In genomic region chr9:98186236-98186635, GRCh38 we compare ENCODE assay signal across 16 cellular contexts. TPM values are rescaled to one million over a fixed set of nuclear protein-coding genes. Genes with fewer than 3 reads are reported as not detected.
A peak's percentile ranks its signal among the peaks of the same experiment; 100 is the strongest.
DNase-seq lines count a peak whose midpoint lies in the region; ATAC-seq, FAIRE-seq and TF ChIP-seq lines count a peak whose summit lies in the region.
"Had no signal": no experiment of that assay in that cellular context is flagged by ENCODE, and none has a peak within 500 bp of the region (broad histone marks: within the 10 kb centered on the region; RNA-seq: fewer than 3 reads in every experiment).

No MANE protein-coding gene starts in this region.

- H3K27ac ChIP-seq in HepG2 (ENCODE audit: extremely low read length, insufficient read depth, low read length): no peak overlapping the region
- H3K27ac ChIP-seq in right lobe of liver: no peak overlapping the region
- no peak overlapping the region for H3K27ac ChIP-seq in K562 (ENCODE audit: extremely low read depth, low read depth, low read length)
- H3K27ac ChIP-seq in neutrophil: peak overlapping the region; percentile 88
- H3K27ac ChIP-seq: 22Rv1, A549, GM23248, KMS-11 had no signal

- H3K36me3 ChIP-seq in HepG2 (replicated peaks in 1 of 2; ENCODE audit: control insufficient read depth in 1 of 2, insufficient read depth in 2 of 2, low read length in 2 of 2) (peaks cover 0 to 1% of the 10 kb centered on the region in 2 experiments; a peak in 1 of 5 replicates), right lobe of liver (no peaks in the 10 kb centered on the region), K562 (ENCODE audit: control insufficient read depth, insufficient read depth, low read length) (peaks cover 8% of the 10 kb centered on the region; the same call in 2 of the 3 replicates), neutrophil (no peaks in the 10 kb centered on the region)

- H3K4me3 ChIP-seq in HepG2 (replicated peaks in 1 of 3; ENCODE audit: insufficient read depth in 1 of 3, low read depth in 2 of 3, low read length in 3 of 3) (no peak overlapping the region), right lobe of liver (no peak overlapping the region), K562 (no peak overlapping the region), neutrophil (ENCODE audit: low read depth in 1 of 2, low read length in 1 of 2) (peak overlapping the region in 1 of 2 experiments; percentile 56)
- H3K4me3 ChIP-seq: A549, GM23248 had no signal

- TF ChIP-seq CTCF in HepG2 (CRISPR knock-in tag; IDR thresholded peaks at IDR 0.05) (no peak), right lobe of liver (IDR thresholded peaks at IDR 0.05) (no peak), K562 (IDR thresholded peaks at IDR 0.05 in 2 of 3, conservative IDR thresholded peaks at IDR 0.05 in 1 of 3; ENCODE audit: insufficient read depth in 2 of 3, low read depth in 1 of 3, low read length in 3 of 3) (no peak), neutrophil (IDR thresholded peaks at IDR 0.05) (no peak)

- CTCF ChIA-PET in HepG2 (lab: Yijun Ruan, JAX; ENCODE audit: low intra/inter-chr PET ratio, low total read pairs): no interaction called here
- CTCF ChIA-PET in K562 (lab: Yijun Ruan, JAX; ENCODE audit: low intra/inter-chr PET ratio): no interaction called here

- no peak overlapping the region for H2AFZ ChIP-seq in HepG2 (ENCODE audit: low read length)
- no peak overlapping the region for H2AFZ ChIP-seq in K562 (ENCODE audit: low read depth, low read length)
- H2AFZ ChIP-seq: GM23248 had no signal

- BruUV-seq in HepG2 (replicated peaks; lab: Mats Ljungman, UMichigan) (no TSS peak), K562 (replicated peaks; lab: Mats Ljungman, UMichigan) (no TSS peak)

- no peak overlapping the region for H3K9ac ChIP-seq in HepG2 (ENCODE audit: insufficient read depth, low read depth, low read length)
- no peak overlapping the region for H3K9ac ChIP-seq in K562 (ENCODE audit: insufficient read depth in 1 of 2, low read depth in 2 of 2, low read length in 2 of 2)
- H3K9ac ChIP-seq: GM23248, KMS-11 had no signal

- no peaks in the 10 kb centered on the region for H3K36me3 Mint-ChIP-seq in activated naive CD4-positive, alpha-beta T cell treated with anti-CD3 and anti-CD28 coated beads, Interleukin-2, amount 50 U/mL, for 72 hours

- no peak overlapping the region for H3K27ac Mint-ChIP-seq in activated naive CD4-positive, alpha-beta T cell treated with anti-CD3 and anti-CD28 coated beads, Interleukin-2, amount 50 U/mL, for 72 hours
- H3K27ac Mint-ChIP-seq: CD8-positive, alpha-beta T cell had no signal

- no peaks in the 10 kb centered on the region for H3K27me3 ChIP-seq in HepG2 (ENCODE audit: control insufficient read depth in 1 of 2, insufficient read depth in 2 of 2, low read length in 2 of 2)
- H3K27me3 ChIP-seq in right lobe of liver: no peaks in the 10 kb centered on the region
- no peaks in the 10 kb centered on the region for H3K27me3 ChIP-seq in K562 (ENCODE audit: control insufficient read depth in 2 of 2, insufficient read depth in 2 of 2, low read length in 2 of 2)
- no peaks in the 10 kb centered on the region for H3K27me3 ChIP-seq in neutrophil

- H4K20me1 ChIP-seq in HepG2 (ENCODE audit: insufficient read depth, low read length): no peaks in the 10 kb centered on the region
- no peaks in the 10 kb centered on the region for H4K20me1 ChIP-seq in K562 (replicated peaks; ENCODE audit: control insufficient read depth, insufficient read depth, low read length)

- ATAC-seq in HepG2 (no peak), right lobe of liver (no peak), K562 (no peak), GM21528 (IDR thresholded peaks at IDR 0.05; ENCODE audit: low FRiP score, unreplicated experiment) (no peak), GM21526 (IDR thresholded peaks at IDR 0.05; ENCODE audit: low FRiP score, unreplicated experiment) (no peak)
- no peak for ATAC-seq in activated naive CD4-positive, alpha-beta T cell treated with anti-CD3 and anti-CD28 coated beads, Interleukin-2, amount 50 U/mL, for 72 hours
- ATAC-seq: CD8-positive, alpha-beta T cell had no signal

- H3K9me3 ChIP-seq in HepG2 (ENCODE audit: low read length) (no peaks in the 10 kb centered on the region), right lobe of liver (no peaks in the 10 kb centered on the region), K562 (replicated peaks; ENCODE audit: control insufficient read depth, insufficient read depth, low read depth, low read length) (no peaks in the 10 kb centered on the region), neutrophil (no peaks in the 10 kb centered on the region)
- H3K9me3 ChIP-seq: A549 had no signal

- H3K9me3 Mint-ChIP-seq in activated naive CD4-positive, alpha-beta T cell treated with anti-CD3 and anti-CD28 coated beads, Interleukin-2, amount 50 U/mL, for 72 hours: no peaks in the 10 kb centered on the region
- H3K9me3 Mint-ChIP-seq: CD8-positive, alpha-beta T cell had no signal

- 53% methylated on average over 1 of the region's 1 CpG for WGBS in HepG2 (ENCODE audit: low lambda C conversion rate)
- WGBS in right lobe of liver (ENCODE audit: insufficient coverage, low coverage, low lambda C conversion rate, missing lambda C conversion rate): 0% methylated on average over 1 of the region's 1 CpG
- 17% methylated on average over 1 of the region's 1 CpG for whole genome bisulfite sequencing in K562 (ENCODE audit: insufficient coverage, low coverage, missing lambda C conversion rate)

- FAIRE-seq in HepG2 (lab: Jason Lieb, UNC) (no peak), K562 (lab: Jason Lieb, UNC) (no peak)
- FAIRE-seq: A549, H54 had no signal

- H3K4me2 ChIP-seq in HepG2 (ENCODE audit: low read depth, low read length): no peak overlapping the region
- H3K4me2 ChIP-seq in K562 (ENCODE audit: insufficient read depth, low read length): no peak overlapping the region
- H3K4me2 ChIP-seq: A549, KMS-11 had no signal

- TF ChIP-seq EP300 in HepG2 (IDR thresholded peaks at IDR 0.05; ENCODE audit: low read depth in 2 of 2, low read length in 2 of 2): no peak
- no peak for TF ChIP-seq EP300 in HepG2 (CRISPR knock-in tag; IDR thresholded peaks at IDR 0.05; ENCODE audit: borderline replicate concordance)
- TF ChIP-seq EP300 in K562 (IDR thresholded peaks at IDR 0.05; ENCODE audit: low read length): no peak

- in situ Hi-C loops in HepG2 (cut with HindIII; ENCODE audit: extremely low pct_ligation_motif_present, low pct_unique_long_range_greater_than_20kb) (no loop called here), K562 (cut with MboI) (no loop called here)

- H3K9me1 ChIP-seq in K562 (ENCODE audit: control insufficient read depth, insufficient read depth, low read length): no peaks in the 10 kb centered on the region

- TF ChIP-seq RAD21 in HepG2 (CRISPR knock-in tag; IDR thresholded peaks at IDR 0.05) (no peak), K562 (CRISPR knock-in tag; conservative IDR thresholded peaks at IDR 0.05 in 1 of 2, IDR thresholded peaks at IDR 0.05 in 1 of 2) (no peak)

- H3K4me1 ChIP-seq in HepG2 (ENCODE audit: insufficient read depth, low read length) (peaks cover 64% of the 10 kb centered on the region), right lobe of liver (peaks cover 0 to 17% (median 3%) of the 10 kb centered on the region in 4 donors), K562 (replicated peaks in 1 of 2; ENCODE audit: control insufficient read depth in 2 of 2, insufficient read depth in 2 of 2, low read length in 2 of 2) (peaks cover 42 to 63% of the 10 kb centered on the region in 2 experiments), neutrophil (ENCODE audit: control insufficient read depth in 1 of 2, insufficient read depth in 1 of 2, low read depth in 1 of 2, low read length in 1 of 2) (peaks cover 67 to 70% of the 10 kb centered on the region in 2 experiments)

- POLR2A ChIA-PET in HepG2 (lab: Yijun Ruan, JAX) (no interaction called here), K562 (lab: Yijun Ruan, JAX) (interaction anchor here (0.7 to 1.2 kb wide), 2 partner anchors 11 to 176 kb away, joined by 3 to 6 read pairs; no protein-coding TSS in a partner anchor)

- TF ChIP-seq POLR2A in HepG2 (IDR thresholded peaks at IDR 0.05; ENCODE audit: insufficient read depth in 1 of 2, low read depth in 2 of 2, low read length in 2 of 2) (no peak), right lobe of liver (IDR thresholded peaks at IDR 0.05) (no peak), K562 (conservative IDR thresholded peaks at IDR 0.05) (no peak)

- intact Hi-C loops in HepG2 (cut with micrococcal nuclease; ENCODE audit: unreplicated experiment): no loop called here
- intact Hi-C loops in right lobe of liver (cut with DNase I): loop anchor here in 1 of 2 donors (10.0 kb wide), 1 partner anchor 51 kb away; no protein-coding TSS in a partner anchor
- intact Hi-C loops in K562 (cut with micrococcal nuclease): no loop called here

- no peak for DNase-seq in HepG2 (ENCODE audit: low spot score)
- DNase-seq in right lobe of liver: no peak
- no peak for DNase-seq in K562 (ENCODE audit: extremely low read depth in 1 of 4, low spot score in 3 of 4)
- DNase-seq in activated naive CD4-positive, alpha-beta T cell treated with anti-CD3 and anti-CD28 coated beads, Interleukin-2, amount 50 U/mL, for 72 hours (ENCODE audit: low spot score in 2 of 2): no peak
- DNase-seq: Calu3; CD8-positive, alpha-beta T cell; DMS79 treated with DMSO at 0.1 percent for 48 hours; HCEC 1CT had no signal

- H3K79me2 ChIP-seq in HepG2 (ENCODE audit: insufficient read depth, low read length) (peaks cover 58% of the 10 kb centered on the region), K562 (ENCODE audit: control insufficient read depth, insufficient read depth, low read length) (peaks cover 80% of the 10 kb centered on the region)

RNA-seq across cellular contexts. Expression of gene CORO2A, which starts 6.2 kb away (rescaled TPM):
- total RNA-seq in HepG2 (2016; rRNA removed; fragmentation: Illumina TruSeq; extraction: Trizol): 14.4 and 19.8 TPM in 2 replicates
- total RNA-seq in HepG2 (2016; cell fraction: cytosol; rRNA removed; fragmentation: Illumina TruSeq; extraction: Trizol; ENCODE audit: low read depth): 3.5 and 3.6 TPM in 2 replicates
- total RNA-seq in HepG2 (2016; cell fraction: insoluble cytoplasmic fraction; rRNA removed; fragmentation: Illumina TruSeq; extraction: Trizol): 14.0 and 19.0 TPM in 2 replicates
- 12.4 and 12.5 TPM in 2 replicates for total RNA-seq in HepG2 (2016; cell fraction: membrane; rRNA removed; fragmentation: Illumina TruSeq; extraction: Trizol)
- total RNA-seq in HepG2 (2016; cell fraction: nucleus; rRNA removed; fragmentation: Illumina TruSeq; extraction: Trizol): 8.5 and 10.2 TPM in 2 replicates
- polyA plus RNA-seq in HepG2 (2011; rRNA removed): 12.9 and 15.3 TPM in 2 replicates
- 12.3 and 15.4 TPM in 2 replicates for polyA plus RNA-seq in HepG2 (2011; cell fraction: cytosol; rRNA removed)
- 7.9 and 8.1 TPM in 2 replicates for polyA plus RNA-seq in HepG2 (2011; cell fraction: nucleus; rRNA removed)
- polyA plus RNA-seq in HepG2 (2012): 5.9 and 8.4 TPM in 2 replicates
- polyA plus RNA-seq in HepG2 (2016; cell fraction: cytosol; fragmentation: Illumina TruSeq; extraction: Trizol; ENCODE audit: low read depth): 5.6 TPM in 2 replicates
- 21.2 and 23.2 TPM in 2 replicates for polyA plus RNA-seq in HepG2 (2016; cell fraction: insoluble cytoplasmic fraction; fragmentation: Illumina TruSeq; extraction: Trizol; ENCODE audit: low read depth)
- polyA plus RNA-seq in HepG2 (2016; cell fraction: membrane; fragmentation: Illumina TruSeq; extraction: Trizol; ENCODE audit: low read depth): 9.4 and 10.3 TPM in 2 replicates
- polyA plus RNA-seq in HepG2 (2016; cell fraction: nucleus; fragmentation: Illumina TruSeq; extraction: Trizol; ENCODE audit: insufficient read depth, low read depth): 21.7 and 22.4 TPM in 2 replicates
- 7.1 and 26.4 TPM in 2 replicates for polyA minus RNA-seq in HepG2 (2011; rRNA and poly(A)+ RNA removed; ENCODE audit: low replicate concordance)
- 9.8 and 10.3 TPM in 2 replicates for polyA minus RNA-seq in HepG2 (2011; cell fraction: cytosol; rRNA and poly(A)+ RNA removed)
- 4.6 and 5.3 TPM in 2 replicates for polyA minus RNA-seq in HepG2 (2011; cell fraction: nucleus; rRNA and poly(A)+ RNA removed)
- 1 to 10 TPM in 5 of 6 experiments, under 1 TPM in 1; 0.67 to 6.2 (median 3.3) TPM for total RNA-seq in right lobe of liver
- 10.6 and 16.2 TPM in 2 replicates for total RNA-seq in K562 (2011; cell fraction: chromatin; rRNA removed; ENCODE audit: low replicate concordance)
- 11.2 and 12.9 TPM in 2 replicates for total RNA-seq in K562 (2011; cell fraction: nucleolus; rRNA removed)
- total RNA-seq in K562 (2011; cell fraction: nucleoplasm; rRNA removed): 11.4 and 11.6 TPM in 2 replicates
- total RNA-seq in K562 (2014; rRNA removed): 13.4 and 20.8 TPM in 2 replicates
- total RNA-seq in K562 (2014; rRNA removed; fragmentation: Illumina TruSeq; extraction: Trizol): 17.5 and 20.0 TPM in 2 replicates
- total RNA-seq in K562 (2015; rRNA removed; fragmentation: Illumina TruSeq; extraction: Trizol): 16.3 and 16.5 TPM in 2 replicates
- total RNA-seq in K562 (2021): 21.1 and 21.3 TPM in 2 replicates
- 13.2 and 18.7 TPM in 2 replicates for polyA plus RNA-seq in K562 (2011; rRNA removed)
- 15.4 and 25.7 TPM in 2 replicates for polyA plus RNA-seq in K562 (2011; cell fraction: cytosol; rRNA removed)
- polyA plus RNA-seq in K562 (2011; cell fraction: nucleus; rRNA removed): 8.4 and 15.2 TPM in 2 replicates
- 14.3 and 16.8 TPM in 2 replicates for polyA plus RNA-seq in K562 (2012)
- 23.5 and 26.6 TPM in 2 replicates for polyA plus RNA-seq in K562 (2014; fragmentation: Illumina TruSeq; extraction: Trizol)
- polyA plus RNA-seq in K562 (2014; fragmentation: Nextera tagmentation; extraction: Ambion mirVana): 10 to 100 TPM in 1 of 2 experiments, 1 to 10 TPM in 1; 9.5 to 12.2 TPM
- polyA plus RNA-seq in K562 (2014; rRNA removed): 18.0 and 20.3 TPM in 2 replicates
- polyA minus RNA-seq in K562 (2011; rRNA and poly(A)+ RNA removed): 13.1 and 21.5 TPM in 2 replicates
- 8.4 and 12.5 TPM in 2 replicates for polyA minus RNA-seq in K562 (2011; cell fraction: cytosol; rRNA and poly(A)+ RNA removed)
- polyA minus RNA-seq in K562 (2011; cell fraction: nucleus; rRNA and poly(A)+ RNA removed): 4.7 and 5.2 TPM in 2 replicates
- 10 to 100 TPM in 1 of 2 donors, 1 to 10 TPM in 1; 6.8 to 11.8 TPM for total RNA-seq in activated naive CD4-positive, alpha-beta T cell treated with anti-CD3 and anti-CD28 coated beads, Interleukin-2, amount 50 U/mL, for 72 hours

Comparison
In these comparisons a context has a peak if more than half of its experiments do, and no peak if none do; other contexts are left out.
1. Of the 241 proteins assayed by ChIP-seq in both HepG2 and K562: peak only in HepG2: none; only in K562: KDM1A; in both: none; in neither: 240.